ENCODE assay signal across 8 cellular contexts in genomic region chr14:89618309-89618708, GRCh38.
DNase-seq lines count a peak whose midpoint lies in the region; ATAC-seq and TF ChIP-seq lines count a peak whose summit lies in the region.

No MANE protein-coding gene starts in this region.

- H3K4me1 Mint-ChIP-seq in activated CD8-positive, alpha-beta memory T cell treated with anti-CD3 and anti-CD28 coated beads, Interleukin-2, amount 10 ng/mL, durations not matched to agents 7 days and 5 days: peaks cover 69% of the 10 kb centered on the region

- no peaks in the 10 kb centered on the region for H3K9me3 ChIP-seq in WERI-Rb-1 (ENCODE audit: severe bottlenecking)
- H3K9me3 ChIP-seq in gastroesophageal sphincter: no peaks in the 10 kb centered on the region
- no peaks in the 10 kb centered on the region for H3K9me3 ChIP-seq in ovary

- H3K4me3 ChIP-seq in WERI-Rb-1 (ENCODE audit: low read depth, low read length) (peak overlapping the region; percentile 54), gastroesophageal sphincter (peak overlapping the region; percentile 76 to 77), ovary (peak overlapping the region; percentile 44)

- peak overlapping the region; percentile 85 for H3K4me3 Mint-ChIP-seq in activated CD8-positive, alpha-beta memory T cell treated with anti-CD3 and anti-CD28 coated beads, Interleukin-2, amount 10 ng/mL, durations not matched to agents 7 days and 5 days

- CTCF ChIA-PET in activated CD8-positive, alpha-beta memory T cell treated with anti-CD3 and anti-CD28 coated beads, Interleukin-2, amount 10 ng/mL, durations not matched to agents 7 days and 5 days (lab: Charles Lee): interaction anchor here (0.8 to 3.0 kb wide), 8 partner anchors 12 to 189 kb away, joined by 3 to 15 read pairs (median 5); no protein-coding TSS in a partner anchor

- DNase-seq in activated CD8-positive, alpha-beta memory T cell treated with anti-CD3 and anti-CD28 coated beads, Interleukin-2, amount 10 ng/mL, durations not matched to agents 7 days and 5 days: no peak
- no peak for DNase-seq in activated CD8-positive, alpha-beta memory T cell treated with anti-CD3 and anti-CD28 coated beads, Interleukin-2, amount 50 U/mL, for 4 hours
- DNase-seq in WERI-Rb-1 (no peak), ovary (no peak), occipital lobe (lab: John Stamatoyannopoulos, UW) (no peak), iPS-NIHi7 (ENCODE audit: extremely low spot score) (no peak), NCI-H226 (no peak)

- no peak for TF ChIP-seq POLR2A in gastroesophageal sphincter (IDR thresholded peaks at IDR 0.05)
- TF ChIP-seq POLR2A in ovary (IDR thresholded peaks at IDR 0.05): no peak

- H3K36me3 Mint-ChIP-seq in activated CD8-positive, alpha-beta memory T cell treated with anti-CD3 and anti-CD28 coated beads, Interleukin-2, amount 10 ng/mL, durations not matched to agents 7 days and 5 days: peaks cover 4% of the 10 kb centered on the region

- no peaks in the 10 kb centered on the region for H3K27me3 Mint-ChIP-seq in activated CD8-positive, alpha-beta memory T cell treated with anti-CD3 and anti-CD28 coated beads, Interleukin-2, amount 10 ng/mL, durations not matched to agents 7 days and 5 days

- WGBS in gastroesophageal sphincter (ENCODE audit: low coverage in 1 of 2), 2 donors: 0 to 3% methylated on average over 7 of the region's 7 CpGs
- WGBS in ovary, 3 donors: 0% methylated on average over 7 of the region's 7 CpGs

- H3K27ac Mint-ChIP-seq in activated CD8-positive, alpha-beta memory T cell treated with anti-CD3 and anti-CD28 coated beads, Interleukin-2, amount 10 ng/mL, durations not matched to agents 7 days and 5 days: peak overlapping the region; percentile 93

- intact Hi-C loops in ovary (cut with DNase I): loop anchor here in 1 of 4 donors (10.0 kb wide), 1 partner anchor 204 kb away; the partner anchor contains the start of gene FOXN3

- H3K27me3 ChIP-seq in WERI-Rb-1 (ENCODE audit: insufficient read depth, low read depth, severe bottlenecking) (no peaks in the 10 kb centered on the region), gastroesophageal sphincter (no peaks in the 10 kb centered on the region), ovary (no peaks in the 10 kb centered on the region)

- no peak for TF ChIP-seq EP300 in gastroesophageal sphincter (IDR thresholded peaks at IDR 0.05)
- no peak for TF ChIP-seq EP300 in ovary (IDR thresholded peaks at IDR 0.05)

- H3K4me1 ChIP-seq in gastroesophageal sphincter: peaks cover 0 to 50% (median 3%) of the 10 kb centered on the region in 3 donors
- H3K4me1 ChIP-seq in ovary (ENCODE audit: insufficient read depth): peaks cover 6% of the 10 kb centered on the region

- no peaks in the 10 kb centered on the region for H3K36me3 ChIP-seq in WERI-Rb-1
- no peaks in the 10 kb centered on the region for H3K36me3 ChIP-seq in gastroesophageal sphincter
- H3K36me3 ChIP-seq in ovary: no peaks in the 10 kb centered on the region

- no peak for ATAC-seq in activated CD8-positive, alpha-beta memory T cell treated with anti-CD3 and anti-CD28 coated beads, Interleukin-2, amount 10 ng/mL, durations not matched to agents 7 days and 5 days
- ATAC-seq in gastroesophageal sphincter: no peak

- TF ChIP-seq CTCF in WERI-Rb-1 (IDR thresholded peaks at IDR 0.05; ENCODE audit: low read depth, low read length) (no peak), gastroesophageal sphincter (IDR thresholded peaks at IDR 0.05) (no peak), ovary (IDR thresholded peaks at IDR 0.05) (no peak)

- H3K9me3 Mint-ChIP-seq in activated CD8-positive, alpha-beta memory T cell treated with anti-CD3 and anti-CD28 coated beads, Interleukin-2, amount 10 ng/mL, durations not matched to agents 7 days and 5 days (ENCODE audit: low read depth): no peaks in the 10 kb centered on the region

- H3K27ac ChIP-seq in WERI-Rb-1: no peak overlapping the region
- peak overlapping the region; percentile 18 to 83 (median 76) for H3K27ac ChIP-seq in gastroesophageal sphincter
- peak overlapping the region in 1 of 2 donors; percentile 32 for H3K27ac ChIP-seq in ovary
